In the genomic region with DNA sequence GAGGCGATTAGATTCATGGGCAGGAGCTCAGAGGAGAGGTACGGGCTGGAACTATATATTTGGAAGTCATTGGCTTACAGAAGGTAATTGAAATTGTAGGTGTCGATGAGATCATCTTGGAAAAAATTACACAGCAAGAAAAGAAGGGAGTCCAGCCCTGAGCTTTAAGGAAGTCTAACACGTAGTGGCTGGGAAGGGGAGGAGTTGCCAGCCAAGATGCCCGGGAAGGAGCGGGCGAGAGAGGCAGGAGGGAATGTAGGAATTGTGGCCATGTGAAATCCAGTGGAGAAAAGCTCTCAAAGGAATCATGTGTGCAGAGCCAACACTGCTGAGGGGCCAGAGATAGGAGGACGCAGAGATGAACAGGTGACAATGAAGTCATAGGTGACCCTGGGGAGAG, we compare ENCODE assay signal across 29 cellular contexts. TPM values are rescaled to one million over a fixed set of nuclear protein-coding genes. Genes with fewer than 3 reads are reported as not detected.
DNase-seq lines count a peak whose midpoint lies in the region; ATAC-seq and TF ChIP-seq lines count a peak whose summit lies in the region.
"Had no signal": no experiment of that assay in that cellular context is flagged by ENCODE, and none has a peak within 500 bp of the region (broad histone marks: within the 10 kb centered on the region; RNA-seq: fewer than 3 reads in every experiment).

No MANE protein-coding gene starts in this region.

- no peaks in the 10 kb centered on the region for H3K27me3 ChIP-seq in right atrium auricular region
- H3K27me3 ChIP-seq: vagina had no signal

- 76 to 80% (median 79%) methylated on average over 8 of the region's 8 CpGs for WGBS in adipose tissue, 3 donors

- DNase-seq in right atrium auricular region (ENCODE audit: low spot score) (peak; percentile 56), Right ventricle myocardium inferior (ENCODE audit: missing footprints) (no peak), mucosa of descending colon (peak in 2 of 3 donors; percentile 62)
- DNase-seq: activated CD4-positive, alpha-beta T cell treated with anti-CD3 and anti-CD28 coated beads, Interleukin-2, amount 50 U/mL, for 48 hours; activated T-cell treated with anti-CD3 and anti-CD28 coated beads, Interleukin-2, amount 50 U/mL, for 48 hours; CD8-positive, alpha-beta T cell; effector memory CD4-positive, alpha-beta T cell; erythroblast; HFFc6; naive thymus-derived CD4-positive, alpha-beta T cell; NCI-H2029 treated with DMSO at 0.1 percent for 48 hours; NCI-H226; NCI-H748 treated with DMSO at 0.1 percent for 48 hours; stimulated activated CD4-positive, alpha-beta T cell treated with anti-CD3 and anti-CD28 coated beads, Interleukin-2, amount 100 ng/mL, for 24 hours; T-helper 9 cell had no signal

- H3K4me3 ChIP-seq in right atrium auricular region: no peak overlapping the region
- H3K4me3 ChIP-seq in mucosa of descending colon: no peak overlapping the region
- H3K4me3 ChIP-seq: smooth muscle cell, thoracic aorta, vagina had no signal

- intact Hi-C loops in Right ventricle myocardium inferior (cut with DNase I) (no loop called here), mucosa of descending colon (cut with DNase I, micrococcal nuclease) (no loop called here)

- ATAC-seq in Right ventricle myocardium inferior: no peak
- ATAC-seq in mucosa of descending colon: peak; percentile 86
- ATAC-seq in HG02970 (IDR thresholded peaks at IDR 0.05; ENCODE audit: low FRiP score, unreplicated experiment): no peak
- ATAC-seq in GM19463 (IDR thresholded peaks at IDR 0.05; ENCODE audit: unreplicated experiment): no peak
- ATAC-seq in HG02642 (IDR thresholded peaks at IDR 0.05; ENCODE audit: poor library complexity, unreplicated experiment): no peak
- ATAC-seq: CD8-positive, alpha-beta T cell; left lobe of liver; naive thymus-derived CD4-positive, alpha-beta T cell; SK-N-SH treated with all-trans-retinoic acid at 6 μM for 48 hours had no signal

- H3K4me1 ChIP-seq in right atrium auricular region (no peaks in the 10 kb centered on the region), mucosa of descending colon (ENCODE audit: low read depth) (no peaks in the 10 kb centered on the region)

- H3K9me3 ChIP-seq in right atrium auricular region: no peaks in the 10 kb centered on the region
- no peaks in the 10 kb centered on the region for H3K9me3 ChIP-seq in mucosa of descending colon
- H3K9me3 ChIP-seq: thoracic aorta, vagina had no signal

- H3K36me3 ChIP-seq in right atrium auricular region (no peaks in the 10 kb centered on the region), mucosa of descending colon (ENCODE audit: low read depth) (no peaks in the 10 kb centered on the region)
- H3K36me3 ChIP-seq: thoracic aorta, vagina had no signal

- TF ChIP-seq CTCF in right atrium auricular region (IDR thresholded peaks at IDR 0.05) (no peak), mucosa of descending colon (IDR thresholded peaks at IDR 0.05) (no peak)

- H3K27ac ChIP-seq in right atrium auricular region: no peak overlapping the region
- H3K27ac ChIP-seq in adipose tissue (ENCODE audit: low read depth, low read length): peak overlapping the region; percentile 35
- H3K27ac ChIP-seq: thoracic aorta, vagina had no signal

RNA-seq across cellular contexts. Expression of a gene that starts 25.6 kb away (rescaled TPM):
- total RNA-seq in right atrium auricular region (not detected), Right ventricle myocardium inferior (not detected), mucosa of descending colon (not detected)
- polyA plus RNA-seq in adipose tissue: not detected
- total RNA-seq: CD8-positive, alpha-beta T cell; frontal cortex; HFFc6; left lobe of liver; M059J; mesenteric fat pad; naive thymus-derived CD4-positive, alpha-beta T cell; osteoblast; renal cortical epithelial cell; smooth muscle cell; thoracic aorta; vagina had no signal
- polyA plus RNA-seq: naive thymus-derived CD4-positive, alpha-beta T cell; smooth muscle cell had no signal

RNA-seq across cellular contexts. Expression of a gene that starts 34.3 kb away (rescaled TPM):
- not detected for total RNA-seq in right atrium auricular region
- total RNA-seq in Right ventricle myocardium inferior: not detected
- polyA plus RNA-seq in adipose tissue: under 1 TPM; 0.05 to 0.22 (median 0.12) TPM
- total RNA-seq in mucosa of descending colon: 10 to 100 TPM in 1 of 3 donors, 1 to 10 TPM in 2; 3.9 to 12.6 (median 9.1) TPM
- total RNA-seq: CD8-positive, alpha-beta T cell; frontal cortex; left lobe of liver; M059J; naive thymus-derived CD4-positive, alpha-beta T cell; renal cortical epithelial cell; smooth muscle cell; thoracic aorta; vagina had no signal
- polyA plus RNA-seq: smooth muscle cell had no signal

RNA-seq across cellular contexts. Expression of a gene that starts 58.6 kb away (rescaled TPM):
- total RNA-seq in right atrium auricular region (10 to 100 TPM; 47.8 to 75.7 TPM), Right ventricle myocardium inferior (57.8 TPM), mucosa of descending colon (10 to 100 TPM; 69.2 to 76.3 (median 73.0) TPM)
- polyA plus RNA-seq in adipose tissue: 100 to 1,000 TPM in 1 of 3 donors, 10 to 100 TPM in 2; 23.6 to 101 (median 68.2) TPM
